8 cellular contexts compared by ENCODE assay signal in the genomic region with DNA sequence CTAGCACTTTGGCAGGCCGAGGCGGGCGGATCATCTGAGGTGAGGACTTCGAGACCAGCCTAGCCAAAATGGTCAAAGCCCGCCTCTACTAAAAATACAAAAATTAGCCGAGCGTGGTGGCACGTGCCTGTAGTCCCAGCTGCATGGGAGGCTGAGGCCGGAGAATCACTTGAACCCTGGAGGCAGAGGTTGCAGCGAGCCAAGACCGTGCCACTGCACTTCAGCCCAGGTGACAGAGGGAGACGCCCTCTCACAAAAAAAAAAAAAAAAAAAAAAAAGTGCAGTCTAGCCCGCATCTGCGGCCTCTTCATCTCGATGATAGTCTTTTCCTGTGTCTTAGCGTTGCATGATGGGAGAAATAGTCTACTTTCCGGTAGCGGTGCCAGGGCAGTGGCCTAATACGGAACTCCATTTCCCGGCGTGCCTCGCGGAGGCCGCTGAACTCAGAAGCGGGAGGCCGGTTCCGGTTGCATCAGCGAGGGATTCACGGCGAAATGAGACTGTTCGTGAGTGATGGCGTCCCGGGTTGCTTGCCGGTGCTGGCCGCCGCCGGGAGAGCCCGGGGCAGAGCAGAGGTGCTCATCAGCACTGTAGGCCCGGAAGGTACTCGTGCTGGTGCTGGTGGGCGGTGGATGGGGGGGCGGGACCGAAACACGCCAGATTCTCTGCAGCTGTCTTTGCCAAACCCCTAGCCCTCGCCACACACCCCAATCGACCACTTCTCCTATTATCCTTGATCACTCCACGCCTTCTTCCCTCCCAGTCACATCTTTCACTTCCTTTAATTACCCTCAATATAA. TPM values are rescaled to one million over a fixed set of nuclear protein-coding genes. Genes with fewer than 3 reads are reported as not detected.
DNase-seq lines count a peak whose midpoint lies in the region; ATAC-seq and TF ChIP-seq lines count a peak whose summit lies in the region.

Gene MARS1, plus strand, starts transcription at position 472 of the 800 bp plus-strand sequence. Its CDS starts 23 bp downstream, at position 495.

- peaks cover 18% of the 10 kb centered on the region for H3K4me1 ChIP-seq in mononuclear cell (ENCODE audit: insufficient read depth, low read length)

- H3K27ac Mint-ChIP-seq in IgD-negative memory B cell, result peak within 1 kb of the TSS; percentile 80 to 98 (median 98)

- peaks cover 19 to 30% (median 27%) of the 10 kb centered on the region in 3 donors for H3K4me1 Mint-ChIP-seq in IgD-negative memory B cell

- no peaks in the 10 kb centered on the region for H3K9me3 ChIP-seq in mononuclear cell (ENCODE audit: low read depth, low read length)

- no peaks in the 10 kb centered on the region for H3K27me3 Mint-ChIP-seq in IgD-negative memory B cell

- peak; percentile 97 for ATAC-seq in GM21529 (IDR thresholded peaks at IDR 0.05; ENCODE audit: unreplicated experiment)

- H3K4me3 ChIP-seq in epithelial cell of esophagus (ENCODE audit: low read length) (peak within 1 kb of the TSS; percentile 90), mononuclear cell (ENCODE audit: low read length) (peak within 1 kb of the TSS; percentile 92)

- H3K9me3 Mint-ChIP-seq in IgD-negative memory B cell, result no peaks in the 10 kb centered on the region

- TF ChIP-seq CTCF in epithelial cell of esophagus (IDR thresholded peaks at IDR 0.05; ENCODE audit: insufficient read depth, low read depth, low read length, missing control alignments), result no peak

- peak within 1 kb of the TSS; percentile 83 to 97 (median 96) for H3K4me3 Mint-ChIP-seq in IgD-negative memory B cell

- no peaks in the 10 kb centered on the region for H3K36me3 Mint-ChIP-seq in IgD-negative memory B cell

- no peaks in the 10 kb centered on the region for H3K27me3 ChIP-seq in mononuclear cell (ENCODE audit: insufficient read depth, low read length)

- DNase-seq in DMS153 treated with DMSO at 0.1 percent for 48 hours (lab: John Stamatoyannopoulos, UW; ENCODE audit: unreplicated experiment), result peak; percentile 92
- peak; percentile 99 for DNase-seq in OCI-M1 (lab: John Stamatoyannopoulos, UW)
- DNase-seq in activated T-cell treated with anti-CD3 and anti-CD28 coated beads for 24 hours (ENCODE audit: low read depth), result peak; percentile 90
- peak; percentile 98 for DNase-seq in epithelial cell of esophagus (ENCODE audit: low read depth)
- peak; percentile 68 to 81 for DNase-seq in stimulated activated CD8-positive, alpha-beta memory T cell treated with anti-CD3 and anti-CD28 coated beads, Interleukin-4, amount 100 ng/mL, for 1 hour (ENCODE audit: low read depth in 2 of 2, low spot score in 1 of 2)

RNA-seq across cellular contexts. Expression of gene MARS1, which starts in this region (rescaled TPM):
- 76.6 TPM for polyA plus RNA-seq in IgD-negative memory B cell
- total RNA-seq in mononuclear cell, result 90.3 TPM

Comparison
In these comparisons a context has a peak if more than half of its experiments do, and no peak if none do; other contexts are left out.
1. Peak in every context shown above with its lines: DNase-seq, ATAC-seq and H3K4me3 ChIP-seq.